In genomic region chr6:129774697-129775447, GRCh38 we compare ENCODE assay signal across 8 cellular contexts.
DNase-seq lines count a peak whose midpoint lies in the region; ATAC-seq and TF ChIP-seq lines count a peak whose summit lies in the region.

No MANE protein-coding gene starts in this region.

- H3K4me3 Mint-ChIP-seq in activated CD4-positive, alpha-beta memory T cell treated with anti-CD3 and anti-CD28 coated beads, Interleukin-2, amount 10 ng/mL, durations not matched to agents 7 days and 5 days: no peak overlapping the region

- no peak overlapping the region for H3K4me2 ChIP-seq in DOHH2 (ENCODE audit: low read length)

- peaks cover 13% of the 10 kb centered on the region for H3K9me3 Mint-ChIP-seq in activated CD4-positive, alpha-beta memory T cell treated with anti-CD3 and anti-CD28 coated beads, Interleukin-2, amount 10 ng/mL, durations not matched to agents 7 days and 5 days

- intact Hi-C loops in stomach (cut with DNase I; ENCODE audit: low total_unique reads): no loop called here

- H3K4me3 ChIP-seq in DOHH2 (ENCODE audit: low read length): no peak overlapping the region
- H3K4me3 ChIP-seq in epithelial cell of proximal tubule (ENCODE audit: low read depth, low read length): peak overlapping the region; percentile 32
- peak overlapping the region in 1 of 4 donors; percentile 22 for H3K4me3 ChIP-seq in stomach

- peak; percentile 20 for DNase-seq in NCI-H510A treated with DMSO at 0.1 percent for 48 hours (lab: John Stamatoyannopoulos, UW)
- peak; percentile 50 for DNase-seq in activated CD4-positive, alpha-beta memory T cell treated with anti-CD3 and anti-CD28 coated beads, Interleukin-2, amount 10 ng/mL, durations not matched to agents 7 days and 5 days
- DNase-seq in epithelial cell of proximal tubule (ENCODE audit: low read depth): no peak
- peak; percentile 37 for DNase-seq in middle frontal gyrus (ENCODE audit: extremely low spot score, low spot score)
- peak; percentile 73 for DNase-seq in stomach

- H3K79me2 ChIP-seq in DOHH2 (ENCODE audit: control insufficient read depth, low read length): no peaks in the 10 kb centered on the region

- no peak for TF ChIP-seq EP300 in stomach (IDR thresholded peaks at IDR 0.05)

- CTCF ChIA-PET in activated CD4-positive, alpha-beta memory T cell treated with anti-CD3 and anti-CD28 coated beads, Interleukin-2, amount 10 ng/mL, durations not matched to agents 7 days and 5 days (lab: Charles Lee): interaction anchor here (0.5 to 3.8 kb wide), 26 partner anchors 11 to 639 kb away, joined by 3 to 23 read pairs (median 4); no protein-coding TSS in a partner anchor

- peaks cover 3% of the 10 kb centered on the region; the same call in 1 of the 2 replicates for H3K9me3 ChIP-seq in DOHH2 (ENCODE audit: control insufficient read depth, insufficient read depth, low read length)
- H3K9me3 ChIP-seq in stomach: peaks cover 0 to 9% (median 0%) of the 10 kb centered on the region in 4 donors

- ATAC-seq in HG02870 (IDR thresholded peaks at IDR 0.05; ENCODE audit: unreplicated experiment) (peak; percentile 69), GM21737 (IDR thresholded peaks at IDR 0.05; ENCODE audit: unreplicated experiment) (no peak)

- TF ChIP-seq POLR2A in stomach (IDR thresholded peaks at IDR 0.05): no peak

- H3K27ac ChIP-seq in DOHH2 (ENCODE audit: low read depth, low read length): no peak overlapping the region
- H3K27ac ChIP-seq in stomach: no peak overlapping the region

- H3K27ac Mint-ChIP-seq in activated CD4-positive, alpha-beta memory T cell treated with anti-CD3 and anti-CD28 coated beads, Interleukin-2, amount 10 ng/mL, durations not matched to agents 7 days and 5 days: no peak overlapping the region

- peak; percentile 96 for TF ChIP-seq CTCF in DOHH2 (IDR thresholded peaks at IDR 0.05; ENCODE audit: low read depth, low read length, poor library complexity, severe bottlenecking)
- TF ChIP-seq CTCF in epithelial cell of proximal tubule (conservative IDR thresholded peaks at IDR 0.05; ENCODE audit: low read depth, low read length): peak; percentile 99
- peak in 5 of 7 experiments; percentile 48 to 87 (median 77) for TF ChIP-seq CTCF in stomach (IDR thresholded peaks at IDR 0.05)

- peaks cover 1% of the 10 kb centered on the region for H3K4me1 Mint-ChIP-seq in activated CD4-positive, alpha-beta memory T cell treated with anti-CD3 and anti-CD28 coated beads, Interleukin-2, amount 10 ng/mL, durations not matched to agents 7 days and 5 days

- H3K36me3 Mint-ChIP-seq in activated CD4-positive, alpha-beta memory T cell treated with anti-CD3 and anti-CD28 coated beads, Interleukin-2, amount 10 ng/mL, durations not matched to agents 7 days and 5 days (ENCODE audit: low read depth): peaks cover 4% of the 10 kb centered on the region

- H3K27me3 ChIP-seq in DOHH2 (ENCODE audit: control insufficient read depth, low read length) (peaks cover 3% of the 10 kb centered on the region; the same call in 1 of the 2 replicates), stomach (no peaks in the 10 kb centered on the region)

- POLR2A ChIA-PET in activated CD4-positive, alpha-beta memory T cell treated with anti-CD3 and anti-CD28 coated beads, Interleukin-2, amount 10 ng/mL, durations not matched to agents 7 days and 5 days (lab: Charles Lee): no interaction called here

- peaks cover 22% of the 10 kb centered on the region for H3K27me3 Mint-ChIP-seq in activated CD4-positive, alpha-beta memory T cell treated with anti-CD3 and anti-CD28 coated beads, Interleukin-2, amount 10 ng/mL, durations not matched to agents 7 days and 5 days

- H3K4me1 ChIP-seq in DOHH2 (ENCODE audit: control insufficient read depth, low read length) (no peaks in the 10 kb centered on the region), stomach (peaks cover 0 to 9% (median 5%) of the 10 kb centered on the region in 4 donors)

- H4K20me1 ChIP-seq in DOHH2 (ENCODE audit: control insufficient read depth, insufficient read depth, low read depth, low read length): no peaks in the 10 kb centered on the region

- no peaks in the 10 kb centered on the region; the same call in 1 of the 2 replicates for H3K9me2 ChIP-seq in DOHH2 (replicated peaks; ENCODE audit: control insufficient read depth, low read length)

- 21 to 40% (median 31%) methylated on average over 7 to 8 of the region's 8 CpGs for WGBS in stomach, 5 donors

- H3K36me3 ChIP-seq in DOHH2 (ENCODE audit: control insufficient read depth, low read length) (no peaks in the 10 kb centered on the region), stomach (no peaks in the 10 kb centered on the region)

- H3F3A ChIP-seq in DOHH2 (ENCODE audit: control insufficient read depth, insufficient read depth): no peaks in the 10 kb centered on the region
